Comparison of ENCODE assay signal across 8 cellular contexts in the genomic region with DNA sequence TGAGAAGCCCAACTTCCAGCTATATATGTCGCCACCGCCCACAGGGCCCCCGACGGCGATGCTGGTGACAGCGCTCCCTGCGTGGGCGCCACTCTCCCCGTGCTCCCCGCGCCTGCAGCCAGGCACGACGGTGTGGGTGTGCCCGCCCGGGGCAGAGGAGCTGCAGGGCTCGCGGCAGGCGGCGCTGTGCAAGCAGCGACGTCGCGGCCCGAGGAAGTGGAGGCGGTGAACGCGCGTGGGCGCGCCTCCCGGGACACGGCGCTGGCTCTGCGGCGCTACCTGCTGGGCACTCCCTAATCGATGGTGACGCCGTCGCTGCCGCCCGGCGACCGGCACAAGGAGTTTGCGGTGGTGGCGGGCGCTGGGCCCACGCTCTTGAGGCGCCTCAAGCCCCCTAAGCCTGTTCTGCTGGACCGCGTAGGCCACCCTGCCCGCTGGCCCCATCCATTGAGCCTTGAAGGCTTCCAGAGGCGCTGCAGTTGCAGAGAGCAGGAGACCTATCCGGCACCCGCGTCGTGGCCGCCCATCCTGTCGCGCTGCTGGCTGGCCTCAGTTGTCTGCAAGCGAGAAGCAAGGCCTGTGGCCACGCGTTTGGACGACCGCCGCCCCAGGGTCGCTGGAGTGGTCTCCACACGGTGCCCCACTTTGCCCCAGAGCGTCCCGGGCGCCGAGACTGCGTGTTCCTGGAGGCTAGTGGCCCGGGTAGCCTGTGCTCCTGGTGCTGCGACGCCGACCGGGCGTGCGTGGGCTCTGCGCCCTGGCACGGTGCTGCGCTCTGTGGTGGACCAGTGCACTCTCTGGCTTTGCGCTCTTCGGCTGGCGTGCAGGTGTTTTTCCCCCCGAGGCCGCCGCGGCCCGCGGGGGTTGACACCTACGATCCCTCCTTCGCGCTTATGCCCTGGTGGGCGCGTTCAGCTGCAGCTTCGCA. TPM values are rescaled to one million over a fixed set of nuclear protein-coding genes. Genes with fewer than 3 reads are reported as not detected.
A peak's percentile ranks its signal among the peaks of the same experiment; 100 is the strongest.
DNase-seq lines count a peak whose midpoint lies in the region; ATAC-seq and TF ChIP-seq lines count a peak whose summit lies in the region.

No MANE protein-coding gene starts in this region.

- peak; percentile 68 for TF ChIP-seq CTCF in GM13977 (IDR thresholded peaks at IDR 0.05; ENCODE audit: extremely low read depth, insufficient read depth, missing control alignments)

- peak; percentile 94 for ATAC-seq in activated CD4-positive, CD25-positive, alpha-beta regulatory T cell treated with anti-CD3 and anti-CD28 coated beads, Interleukin-2, amount 50 U/mL, for 24 hours
- ATAC-seq in naive thymus-derived CD8-positive, alpha-beta T cell, result peak; percentile 97 to 98
- ATAC-seq in HG02623 (IDR thresholded peaks at IDR 0.05; ENCODE audit: unreplicated experiment), result no peak

- peaks cover 0 to 3% (median 0%) of the 10 kb centered on the region in 9 donors for H3K9me3 Mint-ChIP-seq in naive thymus-derived CD8-positive, alpha-beta T cell

- H3K4me3 Mint-ChIP-seq in naive thymus-derived CD8-positive, alpha-beta T cell, result peak overlapping the region; percentile 53 to 81 (median 70)

- H3K27me3 Mint-ChIP-seq in naive thymus-derived CD8-positive, alpha-beta T cell, result peaks cover 0 to 8% (median 3%) of the 10 kb centered on the region in 5 donors

- in situ Hi-C loops in GM13977 (cut with MboI; ENCODE audit: low pct_unique_long_range_greater_than_20kb, low sequenced_read_pairs, unreplicated experiment), result no loop called here

- POLR2A ChIA-PET in naive thymus-derived CD8-positive, alpha-beta T cell (lab: Charles Lee), result interaction anchor here (0.6 to 2.3 kb wide), 10 partner anchors 15 to 257 kb away, joined by 3 to 7 read pairs (median 3); a partner anchor contains a TSS

- H3K36me3 Mint-ChIP-seq in naive thymus-derived CD8-positive, alpha-beta T cell, result no peaks in the 10 kb centered on the region

- peak overlapping the region in 2 of 10 donors; percentile 29 to 74 for H3K27ac Mint-ChIP-seq in naive thymus-derived CD8-positive, alpha-beta T cell

- H3K4me1 Mint-ChIP-seq in naive thymus-derived CD8-positive, alpha-beta T cell, result peaks cover 21 to 50% (median 36%) of the 10 kb centered on the region in 4 donors

- DNase-seq in GM13977 (ENCODE audit: low spot score) (peak; percentile 62), cerebellum (ENCODE audit: low spot score) (peak; percentile 44), DMS153 (lab: John Stamatoyannopoulos, UW) (no peak), SKM-1 treated with dmso at 0.1 percent for 144 hours (lab: John Stamatoyannopoulos, UW; ENCODE audit: unreplicated experiment) (no peak)
- peak; percentile 69 to 88 (median 80) for DNase-seq in naive thymus-derived CD8-positive, alpha-beta T cell
- peak; percentile 69 to 84 (median 79) for DNase-seq in stimulated activated naive CD4-positive, alpha-beta T cell (lab: John Stamatoyannopoulos, UW)

RNA-seq across cellular contexts. Expression of a gene that starts 23.1 kb away (rescaled TPM):
- 8.5 TPM for total RNA-seq in cerebellum
- total RNA-seq in naive thymus-derived CD8-positive, alpha-beta T cell, result 10 to 100 TPM; 11.2 to 11.4 TPM
- 1 to 10 TPM in 2 of 3 donors, under 1 TPM in 1; 0.62 to 1.4 (median 1.1) TPM for polyA plus RNA-seq in naive thymus-derived CD8-positive, alpha-beta T cell

RNA-seq across cellular contexts. Expression of a gene that starts 35.7 kb away (rescaled TPM):
- total RNA-seq in cerebellum, result 11.5 TPM
- total RNA-seq in naive thymus-derived CD8-positive, alpha-beta T cell, result 10 to 100 TPM; 19.4 to 24.2 TPM
- polyA plus RNA-seq in naive thymus-derived CD8-positive, alpha-beta T cell, result 10 to 100 TPM; 31.9 to 50.9 (median 34.9) TPM

RNA-seq across cellular contexts. Expression of a gene that starts 49.3 kb away (rescaled TPM):
- total RNA-seq in cerebellum, result 0.36 TPM
- 1 to 10 TPM; 3.5 to 4.7 TPM for total RNA-seq in naive thymus-derived CD8-positive, alpha-beta T cell
- under 1 TPM in 1 of 3 donors, not detected in 2; 0.19 TPM for polyA plus RNA-seq in naive thymus-derived CD8-positive, alpha-beta T cell

RNA-seq across cellular contexts. Expression of a gene that starts 51.2 kb away (rescaled TPM):
- total RNA-seq in cerebellum, result 3.1 TPM
- 1 to 10 TPM; 3.1 to 5.8 TPM for total RNA-seq in naive thymus-derived CD8-positive, alpha-beta T cell
- polyA plus RNA-seq in naive thymus-derived CD8-positive, alpha-beta T cell, result 10 to 100 TPM in 1 of 3 donors, 1 to 10 TPM in 2; 4.4 to 72.6 (median 5.6) TPM

RNA-seq across cellular contexts. Expression of a gene that starts 54.7 kb away (rescaled TPM):
- total RNA-seq in cerebellum, result 6.3 TPM
- 10 to 100 TPM; 58.1 to 65.5 TPM for total RNA-seq in naive thymus-derived CD8-positive, alpha-beta T cell
- polyA plus RNA-seq in naive thymus-derived CD8-positive, alpha-beta T cell, result 10 to 100 TPM; 18.7 to 25.6 (median 21.9) TPM

Comparison
In these comparisons a context has a peak if more than half of its experiments do, and no peak if none do; other contexts are left out.
1. DNase-seq: peak in GM13977 (single experiment), cerebellum (single experiment), naive thymus-derived CD8-positive, alpha-beta T cell (10 of 10) and stimulated activated naive CD4-positive, alpha-beta T cell (6 of 6); none in DMS153 (single experiment) and SKM-1 treated with dmso at 0.1 percent for 144 hours (single experiment).